In genomic region chr1:6260433-6260934, GRCh38 we compare ENCODE assay signal across 8 cellular contexts. TPM values are rescaled to one million over a fixed set of nuclear protein-coding genes. Genes with fewer than 3 reads are reported as not detected.
DNase-seq lines count a peak whose midpoint lies in the region; ATAC-seq and TF ChIP-seq lines count a peak whose summit lies in the region.

No MANE protein-coding gene starts in this region.

- ATAC-seq in GM19035 (IDR thresholded peaks at IDR 0.05; ENCODE audit: unreplicated experiment) (peak; percentile 3), SK-N-SH treated with all-trans-retinoic acid at 6 μM for 48 hours (peak; percentile 35), Right ventricle myocardium superior (ENCODE audit: poor library complexity) (peak; percentile 43)

- intact Hi-C loops in Right ventricle myocardium superior (cut with DNase I): no loop called here

- TF ChIP-seq CTCF in AG04449 (IDR thresholded peaks at IDR 0.05; ENCODE audit: insufficient read depth, low read length, missing control alignments): no peak

- CTCF ChIA-PET in AG04449 (lab: Yijun Ruan, JAX): interaction anchor here (0.9 to 5.8 kb wide), 4 partner anchors 13 to 83 kb away, joined by 3 to 42 read pairs (median 10); no protein-coding TSS in a partner anchor

- DNase-seq in AG04449 (ENCODE audit: low read depth, low spot score): no peak
- no peak for DNase-seq in Right ventricle myocardium superior
- DNase-seq in HT-29 (ENCODE audit: low spot score): no peak
- no peak for DNase-seq in activated CD4-positive, alpha-beta T cell treated with anti-CD3 and anti-CD28 coated beads, Interleukin-2, amount 50 U/mL, for 48 hours
- DNase-seq in hippocampal formation (lab: John Stamatoyannopoulos, UW): no peak

- peak overlapping the region; percentile 60 for H3K4me3 ChIP-seq in AG04449 (ENCODE audit: low read depth, low read length)
- H3K4me3 ChIP-seq in skin epidermis: peak overlapping the region; percentile 54 to 76 (median 70)

- POLR2A ChIA-PET in AG04449 (lab: Yijun Ruan, JAX): no interaction called here

- H3K27ac ChIP-seq in skin epidermis: peak overlapping the region in 20 of 21 experiments; percentile 40 to 93 (median 76)

TF ChIP-seq in SK-N-SH treated with all-trans-retinoic acid at 6 μM for 48 hours, 23 proteins besides CTCF, POLR2A, EP300 and RAD21:
- no peak for TF ChIP-seq PPARA (CRISPR knock-in tag; IDR thresholded peaks at IDR 0.05; ENCODE audit: borderline replicate concordance)
- peak; percentile 22; the same call in 1 of the 2 replicates for TF ChIP-seq PATZ1 (CRISPR knock-in tag; IDR thresholded peaks at IDR 0.05; ENCODE audit: borderline replicate concordance)

RNA-seq across cellular contexts. Expression of gene GPR153, which starts 0.4 kb away (rescaled TPM):
- total RNA-seq in Right ventricle myocardium superior: 12.5 TPM
- total RNA-seq in HT-29 (2014; rRNA removed; shearing (Covaris generic)): 4.1 and 4.8 TPM in 2 replicates

RNA-seq across cellular contexts. Expression of gene HES3, which starts 16.5 kb away (rescaled TPM):
- not detected for total RNA-seq in Right ventricle myocardium superior
- total RNA-seq in HT-29 (2014; rRNA removed; shearing (Covaris generic)): not detected in 2 replicates

RNA-seq across cellular contexts. Expression of gene ICMT, which starts 24.7 kb away (rescaled TPM):
- total RNA-seq in Right ventricle myocardium superior: 48.8 TPM
- total RNA-seq in HT-29 (2014; rRNA removed; shearing (Covaris generic)): 95.3 and 95.5 TPM in 2 replicates

RNA-seq across cellular contexts. Expression of gene RNF207, which starts 54.6 kb away (rescaled TPM):
- total RNA-seq in Right ventricle myocardium superior: 70.1 TPM
- 21.4 and 22.7 TPM in 2 replicates for total RNA-seq in HT-29 (2014; rRNA removed; shearing (Covaris generic))
